In the genomic region with DNA sequence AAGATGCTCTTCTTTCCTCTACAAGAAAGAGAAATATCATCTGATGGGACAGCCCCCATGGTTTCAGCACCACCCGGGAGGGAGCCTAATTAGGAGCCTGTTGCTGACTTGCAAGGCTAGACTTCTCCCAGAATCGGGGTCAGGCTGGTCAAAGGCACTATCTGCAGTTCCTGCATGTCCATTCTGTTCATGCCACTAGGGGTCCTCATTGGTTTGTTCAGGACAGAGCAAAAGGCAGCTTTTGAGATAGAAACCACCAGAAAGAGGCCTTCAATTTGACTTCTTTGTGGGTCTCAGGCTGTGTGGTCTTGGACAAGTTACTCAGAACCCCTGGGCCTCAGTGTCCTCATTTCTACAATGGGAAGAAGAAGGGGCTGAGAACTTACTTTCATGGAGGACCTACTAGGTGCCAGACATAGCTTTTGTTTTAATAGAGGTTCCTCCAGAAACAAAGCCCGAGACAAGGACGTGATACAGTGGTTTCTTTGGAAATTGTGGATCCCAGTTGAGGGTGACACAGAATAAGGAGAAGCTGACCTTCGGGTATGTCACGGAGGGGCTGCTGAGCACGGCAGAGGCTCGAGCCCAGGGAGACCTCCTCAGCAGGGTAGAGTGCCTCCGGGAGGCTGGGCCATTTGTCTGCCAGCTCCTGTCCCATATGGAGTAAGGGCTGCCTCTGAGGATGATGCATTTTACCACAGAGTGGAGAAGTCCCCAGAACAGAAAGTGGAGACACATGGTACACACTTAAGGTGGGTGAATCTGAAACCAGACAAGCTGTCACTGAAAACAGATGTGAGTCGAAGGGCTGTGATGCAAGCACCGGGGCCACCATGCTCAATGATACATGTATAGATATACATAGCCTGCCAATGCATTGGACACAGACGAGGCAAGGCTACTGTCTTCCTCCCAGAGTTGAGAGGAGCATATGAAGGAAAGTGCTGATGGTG, we compare ENCODE assay signal across 10 cellular contexts. TPM values are rescaled to one million over a fixed set of nuclear protein-coding genes. Genes with fewer than 3 reads are reported as not detected.
A peak's percentile ranks its signal among the peaks of the same experiment; 100 is the strongest.
DNase-seq lines count a peak whose midpoint lies in the region; TF ChIP-seq lines count a peak whose summit lies in the region.
"Had no signal": no experiment of that assay in that cellular context is flagged by ENCODE, and none has a peak within 500 bp of the region (broad histone marks: within the 10 kb centered on the region; RNA-seq: fewer than 3 reads in every experiment).

No MANE protein-coding gene starts in this region.

- no peaks in the 10 kb centered on the region for H3K9me2 ChIP-seq in Karpas-422 (replicated peaks; ENCODE audit: insufficient read depth, low read length)

- no peak overlapping the region for H3K4me2 ChIP-seq in Karpas-422 (ENCODE audit: low read depth, low read length, poor library complexity, severe bottlenecking)

- H3K27me3 ChIP-seq in Karpas-422 (ENCODE audit: low read length) (no peaks in the 10 kb centered on the region), SJSA1 (replicated peaks) (peaks cover 24% of the 10 kb centered on the region)

- H3K27ac ChIP-seq in Karpas-422 (ENCODE audit: low read length) (no peak overlapping the region), SJSA1 (no peak overlapping the region)
- H3K27ac ChIP-seq: epithelial cell of prostate, thoracic aorta had no signal

- POLR2A ChIA-PET in activated CD4-positive, alpha-beta T cell treated with anti-CD3 and anti-CD28 coated beads, Interleukin-2, amount 10 ng/mL, durations not matched to agents 7 days and 5 days (lab: Charles Lee) = no interaction called here

- peak; percentile 60 for TF ChIP-seq CTCF in fibroblast of mammary gland (conservative IDR thresholded peaks at IDR 0.05; ENCODE audit: control insufficient read depth, insufficient read depth, low read depth, low read length)

- no peaks in the 10 kb centered on the region for H3K27me3 Mint-ChIP-seq in activated CD4-positive, alpha-beta T cell treated with anti-CD3 and anti-CD28 coated beads, Interleukin-2, amount 10 ng/mL, durations not matched to agents 7 days and 5 days

- no peaks in the 10 kb centered on the region for H3K4me1 Mint-ChIP-seq in activated CD4-positive, alpha-beta T cell treated with anti-CD3 and anti-CD28 coated beads, Interleukin-2, amount 10 ng/mL, durations not matched to agents 7 days and 5 days

- CTCF ChIA-PET in activated CD4-positive, alpha-beta T cell treated with anti-CD3 and anti-CD28 coated beads, Interleukin-2, amount 10 ng/mL, durations not matched to agents 7 days and 5 days (lab: Charles Lee) = no interaction called here

- peak; percentile 10 for DNase-seq in activated CD4-positive, alpha-beta T cell treated with anti-CD3 and anti-CD28 coated beads, Interleukin-2, amount 10 ng/mL, durations not matched to agents 7 days and 5 days
- DNase-seq in activated CD4-positive, alpha-beta T cell treated with anti-CD3 and anti-CD28 coated beads for 4 hours = no peak
- DNase-seq in H4 (ENCODE audit: low spot score) = peak; percentile 81
- peak; percentile 85 for DNase-seq in Karpas-422
- peak; percentile 30 to 56 for DNase-seq in SJSA1 (ENCODE audit: low read depth in 1 of 2, low spot score in 2 of 2)
- peak; percentile 43 for DNase-seq in fibroblast of mammary gland (ENCODE audit: low read depth)
- DNase-seq in pons (ENCODE audit: low spot score) = peak; percentile 58
- DNase-seq in stimulated activated naive CD4-positive, alpha-beta T cell (lab: John Stamatoyannopoulos, UW) = no peak

- no peaks in the 10 kb centered on the region for H3K4me1 ChIP-seq in Karpas-422 (ENCODE audit: low read length)
- no peaks in the 10 kb centered on the region for H3K4me1 ChIP-seq in SJSA1 (replicated peaks)

- H3K36me3 Mint-ChIP-seq in activated CD4-positive, alpha-beta T cell treated with anti-CD3 and anti-CD28 coated beads, Interleukin-2, amount 10 ng/mL, durations not matched to agents 7 days and 5 days (ENCODE audit: low read depth) = no peaks in the 10 kb centered on the region

- no peak overlapping the region for H2AFZ ChIP-seq in Karpas-422 (ENCODE audit: low read length)

- H3K9ac ChIP-seq in Karpas-422 (ENCODE audit: low read length) = no peak overlapping the region

- H4K20me1 ChIP-seq in Karpas-422 (ENCODE audit: insufficient read depth, low read depth, low read length) = no peaks in the 10 kb centered on the region

- H3K9me3 ChIP-seq in Karpas-422 (ENCODE audit: low read length) (no peaks in the 10 kb centered on the region), SJSA1 (replicated peaks) (no peaks in the 10 kb centered on the region)
- H3K9me3 ChIP-seq: thoracic aorta had no signal

- H3K4me3 ChIP-seq in Karpas-422 (ENCODE audit: low read length) (no peak overlapping the region), SJSA1 (no peak overlapping the region), fibroblast of mammary gland (ENCODE audit: control insufficient read depth, low read depth, low read length) (no peak overlapping the region)
- H3K4me3 ChIP-seq: thoracic aorta had no signal

- H3K36me3 ChIP-seq in Karpas-422 (ENCODE audit: insufficient read depth, low read length) (no peaks in the 10 kb centered on the region), SJSA1 (no peaks in the 10 kb centered on the region)
- H3K36me3 ChIP-seq: thoracic aorta had no signal

- H3K27ac Mint-ChIP-seq in activated CD4-positive, alpha-beta T cell treated with anti-CD3 and anti-CD28 coated beads, Interleukin-2, amount 10 ng/mL, durations not matched to agents 7 days and 5 days = no peak overlapping the region

- no peaks in the 10 kb centered on the region for H3K9me3 Mint-ChIP-seq in activated CD4-positive, alpha-beta T cell treated with anti-CD3 and anti-CD28 coated beads, Interleukin-2, amount 10 ng/mL, durations not matched to agents 7 days and 5 days

- H3K4me3 Mint-ChIP-seq in activated CD4-positive, alpha-beta T cell treated with anti-CD3 and anti-CD28 coated beads, Interleukin-2, amount 10 ng/mL, durations not matched to agents 7 days and 5 days = no peak overlapping the region

- H3K79me2 ChIP-seq in Karpas-422 (ENCODE audit: low read length) = no peaks in the 10 kb centered on the region

RNA-seq across cellular contexts. Expression of a gene that starts 33.1 kb away (rescaled TPM):
- total RNA-seq in activated CD4-positive, alpha-beta T cell treated with anti-CD3 and anti-CD28 coated beads, Interleukin-2, amount 10 ng/mL, durations not matched to agents 7 days and 5 days = not detected
- total RNA-seq in H4 (2014; rRNA removed; shearing (Covaris generic)) = not detected in 2 replicates
- total RNA-seq in Karpas-422 (2014; rRNA removed; shearing (Covaris generic); ENCODE audit: low replicate concordance) = not detected in 2 replicates
- not detected in 2 replicates for total RNA-seq in SJSA1 (2014; rRNA removed; shearing (Covaris generic))
- total RNA-seq: thoracic aorta had no signal

Comparison
In these comparisons a context has a peak if more than half of its experiments do, and no peak if none do; other contexts are left out.
1. DNase-seq: peak in activated CD4-positive, alpha-beta T cell treated with anti-CD3 and anti-CD28 coated beads, Interleukin-2, amount 10 ng/mL, durations not matched to agents 7 days and 5 days (single experiment), H4 (single experiment), Karpas-422 (single experiment), SJSA1 (2 of 2), fibroblast of mammary gland (single experiment) and pons (single experiment); none in activated CD4-positive, alpha-beta T cell treated with anti-CD3 and anti-CD28 coated beads for 4 hours (0 of 2) and stimulated activated naive CD4-positive, alpha-beta T cell (0 of 6).